24 cellular contexts compared by ENCODE assay signal in the genomic region with DNA sequence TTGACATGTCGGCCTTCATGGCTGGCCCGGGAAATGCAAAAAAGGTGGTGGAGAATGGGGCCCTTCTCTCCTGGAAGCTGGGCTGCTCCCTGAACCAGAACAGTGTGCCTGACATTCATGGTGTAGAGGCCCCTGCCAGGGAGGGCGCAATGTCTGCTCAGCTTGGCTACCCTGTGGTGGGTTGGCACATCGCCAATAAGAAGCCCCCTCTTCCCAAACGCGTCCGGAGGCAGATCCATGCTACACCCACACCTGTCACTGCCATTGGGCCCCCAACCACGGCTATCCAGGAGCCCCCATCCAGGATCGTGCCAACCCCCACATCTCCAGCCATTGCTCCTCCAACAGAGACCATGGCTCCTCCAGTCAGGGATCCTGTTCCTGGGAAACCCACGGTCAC. TPM values are rescaled to one million over a fixed set of nuclear protein-coding genes. Genes with fewer than 3 reads are reported as not detected.
DNase-seq lines count a peak whose midpoint lies in the region; ATAC-seq and TF ChIP-seq lines count a peak whose summit lies in the region.
"Had no signal": no experiment of that assay in that cellular context is flagged by ENCODE, and none has a peak within 500 bp of the region (broad histone marks: within the 10 kb centered on the region; RNA-seq: fewer than 3 reads in every experiment).

No MANE protein-coding gene starts in this region.

- H3K4me3 ChIP-seq in right atrium auricular region (no peak overlapping the region), psoas muscle (no peak overlapping the region)
- H3K4me3 ChIP-seq: BLaER1, GM12878, GM23338 had no signal

- H3K27ac ChIP-seq in right atrium auricular region (no peak overlapping the region), psoas muscle (peak overlapping the region; percentile 44)
- H3K27ac ChIP-seq: 22Rv1, BLaER1, C4-2B had no signal

- H3K9me3 Mint-ChIP-seq in activated T-helper 2 cell treated with anti-CD3 and anti-CD28 coated beads, Interferon-gamma antibody, Interleukin-2, Interleukin-4, amounts not matched to agents 10 μg/mL and 5 μg/mL and 100 μg/mL, durations not matched to agents 14 hours and 24 hours and 36 hours = no peaks in the 10 kb centered on the region
- no peaks in the 10 kb centered on the region for H3K9me3 Mint-ChIP-seq in stimulated activated memory B cell treated with anti-CD40 and anti-IgM and Interleukin-4, amounts not matched to agents 10 μg/mL and 1 μg/mL and 100 μg/mL, for 72 hours
- H3K9me3 Mint-ChIP-seq: CD4-positive, CD25-positive, alpha-beta regulatory T cell; CD8-positive, alpha-beta T cell; GM23338; H9 had no signal

- no peak for TF ChIP-seq CTCF in right atrium auricular region (IDR thresholded peaks at IDR 0.05)
- no peak for TF ChIP-seq CTCF in psoas muscle (IDR thresholded peaks at IDR 0.05)

- ATAC-seq in left ventricle myocardium superior = peak; percentile 7
- ATAC-seq in psoas muscle = peak in 1 of 4 donors; percentile 2
- no peak for ATAC-seq in stimulated activated memory B cell treated with anti-CD40 and anti-IgM and Interleukin-4, amounts not matched to agents 10 μg/mL and 1 μg/mL and 100 μg/mL, for 72 hours
- ATAC-seq: CD8-positive, alpha-beta T cell; GM12878; GM23338; HCT116 had no signal

- H3K4me1 ChIP-seq in right atrium auricular region (peaks cover 0 to 16% of the 10 kb centered on the region in 2 donors), psoas muscle (peaks cover 41% of the 10 kb centered on the region)
- H3K4me1 ChIP-seq: Caco-2 had no signal

- intact Hi-C loops in left ventricle myocardium superior (cut with micrococcal nuclease) = no loop called here
- intact Hi-C loops in activated T-helper 2 cell treated with anti-CD3 and anti-CD28 coated beads, Interferon-gamma antibody, Interleukin-2, Interleukin-4, amounts not matched to agents 10 μg/mL and 5 μg/mL and 100 μg/mL, durations not matched to agents 14 hours and 24 hours and 36 hours (cut with micrococcal nuclease) = no loop called here
- intact Hi-C loops in psoas muscle (cut with DNase I) = no loop called here

- H3K27me3 ChIP-seq in right atrium auricular region (no peaks in the 10 kb centered on the region), psoas muscle (ENCODE audit: insufficient read depth in 3 of 3, low read length in 2 of 3) (no peaks in the 10 kb centered on the region)
- H3K27me3 ChIP-seq: BLaER1 had no signal

- DNase-seq in left ventricle myocardium superior (no peak), right atrium auricular region (ENCODE audit: low spot score) (no peak), psoas muscle (no peak), DMS53 treated with DMSO at 0.1 percent for 48 hours (lab: John Stamatoyannopoulos, UW; ENCODE audit: unreplicated experiment) (no peak), hepatic stellate cell (ENCODE audit: low spot score) (no peak)
- DNase-seq in activated T-helper 2 cell treated with anti-CD3 and anti-CD28 coated beads, Interferon-gamma antibody, Interleukin-2, Interleukin-4, amounts not matched to agents 10 μg/mL and 5 μg/mL and 100 μg/mL, durations not matched to agents 14 hours and 24 hours and 36 hours (ENCODE audit: low spot score) = no peak
- DNase-seq in activated CD4-positive, CD25-positive, alpha-beta regulatory T cell treated with anti-CD3 and anti-CD28 coated beads, Interleukin-2, amount 50 U/mL, for 72 hours = no peak
- DNase-seq: Caco-2; CD4-positive, CD25-positive, alpha-beta regulatory T cell; CD8-positive, alpha-beta T cell; DMS153; DMS79; EL; GDM1; H9 had no signal

- peaks cover 18% of the 10 kb centered on the region for H3K4me1 Mint-ChIP-seq in activated T-helper 2 cell treated with anti-CD3 and anti-CD28 coated beads, Interferon-gamma antibody, Interleukin-2, Interleukin-4, amounts not matched to agents 10 μg/mL and 5 μg/mL and 100 μg/mL, durations not matched to agents 14 hours and 24 hours and 36 hours (ENCODE audit: low read depth)
- peaks cover 22% of the 10 kb centered on the region for H3K4me1 Mint-ChIP-seq in stimulated activated memory B cell treated with anti-CD40 and anti-IgM and Interleukin-4, amounts not matched to agents 10 μg/mL and 1 μg/mL and 100 μg/mL, for 72 hours
- H3K4me1 Mint-ChIP-seq: B cell had no signal

- H3K9me3 ChIP-seq in right atrium auricular region (no peaks in the 10 kb centered on the region), psoas muscle (no peaks in the 10 kb centered on the region)
- H3K9me3 ChIP-seq: BLaER1, Caco-2 had no signal

- peaks cover 45% of the 10 kb centered on the region for H3K36me3 ChIP-seq in right atrium auricular region
- peaks cover 0 to 48% of the 10 kb centered on the region in 2 donors for H3K36me3 ChIP-seq in psoas muscle (ENCODE audit: insufficient read depth in 1 of 2, low read depth in 1 of 2)

- H3K4me3 Mint-ChIP-seq in activated T-helper 2 cell treated with anti-CD3 and anti-CD28 coated beads, Interferon-gamma antibody, Interleukin-2, Interleukin-4, amounts not matched to agents 10 μg/mL and 5 μg/mL and 100 μg/mL, durations not matched to agents 14 hours and 24 hours and 36 hours (ENCODE audit: low read depth) = no peak overlapping the region
- no peak overlapping the region for H3K4me3 Mint-ChIP-seq in stimulated activated memory B cell treated with anti-CD40 and anti-IgM and Interleukin-4, amounts not matched to agents 10 μg/mL and 1 μg/mL and 100 μg/mL, for 72 hours
- H3K4me3 Mint-ChIP-seq: B cell; CD4-positive, CD25-positive, alpha-beta regulatory T cell; CD8-positive, alpha-beta T cell; GM23338; H9 had no signal

- 50 to 69% (median 51%) methylated on average over 10 of the region's 10 CpGs for WGBS in psoas muscle, 3 donors

- H3K27me3 Mint-ChIP-seq in activated T-helper 2 cell treated with anti-CD3 and anti-CD28 coated beads, Interferon-gamma antibody, Interleukin-2, Interleukin-4, amounts not matched to agents 10 μg/mL and 5 μg/mL and 100 μg/mL, durations not matched to agents 14 hours and 24 hours and 36 hours (ENCODE audit: low read depth) = no peaks in the 10 kb centered on the region
- H3K27me3 Mint-ChIP-seq in stimulated activated memory B cell treated with anti-CD40 and anti-IgM and Interleukin-4, amounts not matched to agents 10 μg/mL and 1 μg/mL and 100 μg/mL, for 72 hours = no peaks in the 10 kb centered on the region
- H3K27me3 Mint-ChIP-seq: B cell; CD4-positive, CD25-positive, alpha-beta regulatory T cell had no signal

- peaks cover 35% of the 10 kb centered on the region for H3K36me3 Mint-ChIP-seq in activated T-helper 2 cell treated with anti-CD3 and anti-CD28 coated beads, Interferon-gamma antibody, Interleukin-2, Interleukin-4, amounts not matched to agents 10 μg/mL and 5 μg/mL and 100 μg/mL, durations not matched to agents 14 hours and 24 hours and 36 hours (ENCODE audit: low read depth)
- H3K36me3 Mint-ChIP-seq in stimulated activated memory B cell treated with anti-CD40 and anti-IgM and Interleukin-4, amounts not matched to agents 10 μg/mL and 1 μg/mL and 100 μg/mL, for 72 hours = peaks cover 38% of the 10 kb centered on the region

- peak overlapping the region; percentile 38 for H3K27ac Mint-ChIP-seq in activated T-helper 2 cell treated with anti-CD3 and anti-CD28 coated beads, Interferon-gamma antibody, Interleukin-2, Interleukin-4, amounts not matched to agents 10 μg/mL and 5 μg/mL and 100 μg/mL, durations not matched to agents 14 hours and 24 hours and 36 hours
- H3K27ac Mint-ChIP-seq in stimulated activated memory B cell treated with anti-CD40 and anti-IgM and Interleukin-4, amounts not matched to agents 10 μg/mL and 1 μg/mL and 100 μg/mL, for 72 hours = peak overlapping the region; percentile 39
- H3K27ac Mint-ChIP-seq: B cell; CD4-positive, CD25-positive, alpha-beta regulatory T cell; CD8-positive, alpha-beta T cell; GM23338 had no signal

RNA-seq across cellular contexts. Expression of gene BSN, which starts 23.1 kb away (rescaled TPM):
- total RNA-seq in left ventricle myocardium superior = 0.30 TPM
- total RNA-seq in right atrium auricular region = under 1 TPM; 0.41 to 0.63 TPM
- 0.09 and 0.11 TPM in 2 replicates for total RNA-seq in activated T-helper 2 cell treated with anti-CD3 and anti-CD28 coated beads, Interferon-gamma antibody, Interleukin-2, Interleukin-4, amounts not matched to agents 10 μg/mL and 5 μg/mL and 100 μg/mL, durations not matched to agents 14 hours and 24 hours and 36 hours
- under 1 TPM; 0.22 to 0.95 (median 0.47) TPM for total RNA-seq in psoas muscle
- under 1 TPM; 0.08 to 0.20 (median 0.10) TPM for polyA plus RNA-seq in psoas muscle
- polyA plus RNA-seq: AG04450; CD4-positive, CD25-positive, alpha-beta regulatory T cell had no signal
